ENCODE assay signal across 12 cellular contexts in the genomic region with DNA sequence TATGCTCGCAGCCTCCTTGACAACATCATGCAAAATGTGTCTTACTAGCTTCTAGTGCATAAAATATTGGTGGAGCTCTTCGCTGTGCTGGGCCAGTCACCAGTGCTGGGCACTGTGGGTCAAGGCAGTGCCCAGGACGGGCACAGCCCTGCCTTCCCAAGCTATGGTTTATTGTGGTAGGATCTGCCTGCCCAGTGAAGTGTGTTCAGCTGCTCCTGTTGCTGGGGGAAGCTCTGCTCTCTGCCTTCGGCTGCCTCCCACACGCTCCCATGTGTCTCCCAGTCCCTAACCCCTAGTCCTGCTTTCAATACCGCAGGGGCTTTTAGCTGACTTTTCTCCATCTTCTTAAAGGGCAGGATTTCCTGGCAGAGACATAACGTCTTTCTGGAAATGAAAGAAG. TPM values are rescaled to one million over a fixed set of nuclear protein-coding genes. Genes with fewer than 3 reads are reported as not detected.
DNase-seq lines count a peak whose midpoint lies in the region; ATAC-seq, FAIRE-seq and TF ChIP-seq lines count a peak whose summit lies in the region.
"Had no signal": no experiment of that assay in that cellular context is flagged by ENCODE, and none has a peak within 500 bp of the region (broad histone marks: within the 10 kb centered on the region; RNA-seq: fewer than 3 reads in every experiment).

No MANE protein-coding gene starts in this region.

- H3K27ac ChIP-seq in HepG2 (ENCODE audit: extremely low read length, insufficient read depth, low read length) (peak overlapping the region; percentile 60), stomach smooth muscle (ENCODE audit: low read length) (peak overlapping the region; percentile 6), tibial nerve (peak overlapping the region in 2 of 4 donors; percentile 11 to 66)
- H3K27ac ChIP-seq: GM23248 had no signal

- peaks cover 36% of the 10 kb centered on the region for H3K4me1 Mint-ChIP-seq in WTC11
- H3K4me1 Mint-ChIP-seq: activated CD4-positive, alpha-beta T cell treated with anti-CD3 and anti-CD28 coated beads, Interleukin-2, amount 10 ng/mL, durations not matched to agents 7 days and 5 days had no signal

- DNase-seq in NCI-H1417 (lab: John Stamatoyannopoulos, UW) (peak in 2 of 3 experiments; percentile 59 to 79), NCI-H1417 treated with DMSO at 0.1 percent for 48 hours (lab: John Stamatoyannopoulos, UW) (no peak), WTC11 (ENCODE audit: low spot score) (no peak), HepG2 (ENCODE audit: low spot score) (no peak), dedifferentiated amniotic fluid mesenchymal stem cell (ENCODE audit: extremely low spot score) (no peak), tibial nerve (ENCODE audit: low spot score in 2 of 2) (no peak)
- DNase-seq: activated CD4-positive, alpha-beta T cell treated with anti-CD3 and anti-CD28 coated beads, Interleukin-2, amount 10 ng/mL, durations not matched to agents 7 days and 5 days; caudate nucleus; GM23248 had no signal

- no peak overlapping the region for H3K9ac ChIP-seq in HepG2 (ENCODE audit: insufficient read depth, low read depth, low read length)
- peak overlapping the region in 1 of 2 donors; percentile 21 for H3K9ac ChIP-seq in stomach smooth muscle (ENCODE audit: low read length in 2 of 2)
- H3K9ac ChIP-seq: GM23248 had no signal

- H3K9me3 Mint-ChIP-seq in WTC11: no peaks in the 10 kb centered on the region
- H3K9me3 Mint-ChIP-seq: activated CD4-positive, alpha-beta T cell treated with anti-CD3 and anti-CD28 coated beads, Interleukin-2, amount 10 ng/mL, durations not matched to agents 7 days and 5 days had no signal

- intact Hi-C loops in HepG2 (cut with micrococcal nuclease; ENCODE audit: unreplicated experiment): loop anchor here (10.0 kb wide), 1 partner anchor 99 kb away; the partner anchor contains the start of gene PYCR2

- H3K79me2 ChIP-seq in HepG2 (ENCODE audit: insufficient read depth, low read length): peaks cover 19% of the 10 kb centered on the region

- no peak for FAIRE-seq in HepG2 (lab: Jason Lieb, UNC)

- peaks cover 70% of the 10 kb centered on the region for H3K4me1 ChIP-seq in HepG2 (ENCODE audit: insufficient read depth, low read length)
- H3K4me1 ChIP-seq in stomach smooth muscle (ENCODE audit: control insufficient read depth, insufficient read depth, low read length): peaks cover 57% of the 10 kb centered on the region
- peaks cover 0 to 48% (median 22%) of the 10 kb centered on the region in 4 donors for H3K4me1 ChIP-seq in tibial nerve

- H4K20me1 ChIP-seq in HepG2 (ENCODE audit: insufficient read depth, low read length): no peaks in the 10 kb centered on the region

- TF ChIP-seq EP300 in HepG2 (IDR thresholded peaks at IDR 0.05; ENCODE audit: low read depth in 2 of 2, low read length in 2 of 2) (no peak), HepG2 (CRISPR knock-in tag; IDR thresholded peaks at IDR 0.05; ENCODE audit: borderline replicate concordance) (no peak), tibial nerve (IDR thresholded peaks at IDR 0.05) (no peak)

- TF ChIP-seq CTCF in WTC11 (IDR thresholded peaks at IDR 0.05): no peak
- no peak for TF ChIP-seq CTCF in HepG2 (CRISPR knock-in tag; IDR thresholded peaks at IDR 0.05)
- no peak for TF ChIP-seq CTCF in tibial nerve (IDR thresholded peaks at IDR 0.05)

- no TSS peak for BruUV-seq in HepG2 (replicated peaks; lab: Mats Ljungman, UMichigan)

- H3K4me3 ChIP-seq in HepG2 (replicated peaks in 1 of 3; ENCODE audit: insufficient read depth in 1 of 3, low read depth in 2 of 3, low read length in 3 of 3) (peak overlapping the region in 1 of 3 experiments; percentile 41; a peak in 1 of 6 replicates), stomach smooth muscle (ENCODE audit: low read length in 2 of 2) (peak overlapping the region in 1 of 2 donors; percentile 29), tibial nerve (no peak overlapping the region)
- H3K4me3 ChIP-seq: GM23248, upper lobe of left lung had no signal

- H3K27ac Mint-ChIP-seq in WTC11: peak overlapping the region; percentile 39; the same call in 1 of the 2 replicates
- H3K27ac Mint-ChIP-seq: activated CD4-positive, alpha-beta T cell treated with anti-CD3 and anti-CD28 coated beads, Interleukin-2, amount 10 ng/mL, durations not matched to agents 7 days and 5 days had no signal

- H3K27me3 ChIP-seq in HepG2 (ENCODE audit: control insufficient read depth in 1 of 2, insufficient read depth in 2 of 2, low read length in 2 of 2) (no peaks in the 10 kb centered on the region), stomach smooth muscle (ENCODE audit: control insufficient read depth in 1 of 2, insufficient read depth in 2 of 2, low read length in 2 of 2) (no peaks in the 10 kb centered on the region), tibial nerve (no peaks in the 10 kb centered on the region)
- H3K27me3 ChIP-seq: upper lobe of left lung had no signal

- 83% methylated on average over 6 of the region's 7 CpGs for WGBS in HepG2 (ENCODE audit: low lambda C conversion rate)
- 38 to 43% methylated on average over 7 of the region's 7 CpGs for WGBS in tibial nerve, 2 donors

- TF ChIP-seq RAD21 in HepG2 (CRISPR knock-in tag; IDR thresholded peaks at IDR 0.05): no peak

- no peak overlapping the region for H3K4me3 Mint-ChIP-seq in WTC11
- H3K4me3 Mint-ChIP-seq: activated CD4-positive, alpha-beta T cell treated with anti-CD3 and anti-CD28 coated beads, Interleukin-2, amount 10 ng/mL, durations not matched to agents 7 days and 5 days had no signal

- H3K36me3 ChIP-seq in HepG2 (replicated peaks in 1 of 2; ENCODE audit: control insufficient read depth in 1 of 2, insufficient read depth in 2 of 2, low read length in 2 of 2) (peaks cover 5 to 23% of the 10 kb centered on the region in 2 experiments; a peak in 3 of 5 replicates), stomach smooth muscle (ENCODE audit: control insufficient read depth in 2 of 2, insufficient read depth in 2 of 2, low read length in 2 of 2) (peaks cover 8 to 10% of the 10 kb centered on the region in 2 donors), tibial nerve (peaks cover 0 to 32% (median 0%) of the 10 kb centered on the region in 3 donors)

- H3K9me3 ChIP-seq in HepG2 (ENCODE audit: low read length) (no peaks in the 10 kb centered on the region), stomach smooth muscle (ENCODE audit: control insufficient read depth in 2 of 2, low read length in 2 of 2) (no peaks in the 10 kb centered on the region), tibial nerve (no peaks in the 10 kb centered on the region)
- H3K9me3 ChIP-seq: upper lobe of left lung had no signal

- no peaks in the 10 kb centered on the region; the same call in 1 of the 2 replicates for H3K27me3 Mint-ChIP-seq in WTC11 (ENCODE audit: low read depth)
- H3K27me3 Mint-ChIP-seq: activated CD4-positive, alpha-beta T cell treated with anti-CD3 and anti-CD28 coated beads, Interleukin-2, amount 10 ng/mL, durations not matched to agents 7 days and 5 days had no signal

- H3K36me3 Mint-ChIP-seq in WTC11: peaks cover 8% of the 10 kb centered on the region; the same call in 1 of the 2 replicates

- ATAC-seq in WTC11: no peak
- ATAC-seq in HepG2: peak; percentile 26
- ATAC-seq in GM19328 (IDR thresholded peaks at IDR 0.05; ENCODE audit: unreplicated experiment): no peak

- no peak overlapping the region for H2AFZ ChIP-seq in HepG2 (ENCODE audit: low read length)
- H2AFZ ChIP-seq: GM23248 had no signal

- TF ChIP-seq POLR2A in HepG2 (IDR thresholded peaks at IDR 0.05; ENCODE audit: insufficient read depth in 1 of 2, low read depth in 2 of 2, low read length in 2 of 2): no peak
- TF ChIP-seq POLR2A in tibial nerve (IDR thresholded peaks at IDR 0.05): no peak

- in situ Hi-C loops in HepG2 (cut with HindIII; ENCODE audit: extremely low pct_ligation_motif_present, low pct_unique_long_range_greater_than_20kb): loop anchor here (5.0 kb wide), 1 partner anchor 348 kb away; no protein-coding TSS in a partner anchor

- H3K4me2 ChIP-seq in HepG2 (ENCODE audit: low read depth, low read length): peak overlapping the region; percentile 68

- CTCF ChIA-PET in WTC11 (lab: Charles Lee) (interaction anchor here (1.3 to 3.3 kb wide), 6 partner anchors 14 to 351 kb away, joined by 3 to 17 read pairs (median 4); partner anchors contain the start of gene EPHX1), HepG2 (lab: Yijun Ruan, JAX; ENCODE audit: low intra/inter-chr PET ratio, low total read pairs) (no interaction called here)

- POLR2A ChIA-PET in WTC11 (lab: Charles Lee): no interaction called here
- POLR2A ChIA-PET in HepG2 (lab: Yijun Ruan, JAX): interaction anchor here (1.2 to 1.6 kb wide), 4 partner anchors 12 to 48 kb away, joined by 3 to 8 read pairs (median 4); partner anchors contain the start of genes EPHX1 and SRP9

RNA-seq across cellular contexts. Expression of gene EPHX1, which starts 15.7 kb away (rescaled TPM):
- total RNA-seq in WTC11 (2021) (60.9 to 66.2 TPM (median 64.4 TPM) in 3 replicates), HepG2 (2016; rRNA removed; fragmentation: Illumina TruSeq; extraction: Trizol) (28.8 and 36.5 TPM in 2 replicates), tibial nerve (100 to 1,000 TPM in 3 of 4 donors, 10 to 100 TPM in 1; 80.1 to 203 (median 133) TPM)
- total RNA-seq in HepG2 (2016; cell fraction: cytosol; rRNA removed; fragmentation: Illumina TruSeq; extraction: Trizol; ENCODE audit: low read depth): 20.0 and 23.1 TPM in 2 replicates
- 20.9 and 35.8 TPM in 2 replicates for total RNA-seq in HepG2 (2016; cell fraction: insoluble cytoplasmic fraction; rRNA removed; fragmentation: Illumina TruSeq; extraction: Trizol)
- 36.4 and 40.0 TPM in 2 replicates for total RNA-seq in HepG2 (2016; cell fraction: membrane; rRNA removed; fragmentation: Illumina TruSeq; extraction: Trizol)
- total RNA-seq in HepG2 (2016; cell fraction: nucleus; rRNA removed; fragmentation: Illumina TruSeq; extraction: Trizol): 48.7 and 54.7 TPM in 2 replicates
- 27.7 and 38.3 TPM in 2 replicates for polyA plus RNA-seq in HepG2 (2011; rRNA removed)
- polyA plus RNA-seq in HepG2 (2011; cell fraction: cytosol; rRNA removed): 18.6 and 23.4 TPM in 2 replicates
- 29.6 and 32.2 TPM in 2 replicates for polyA plus RNA-seq in HepG2 (2011; cell fraction: nucleus; rRNA removed)
- polyA plus RNA-seq in HepG2 (2012): 80.6 and 134 TPM in 2 replicates
- 67.8 and 68.1 TPM in 2 replicates for polyA plus RNA-seq in HepG2 (2016; cell fraction: cytosol; fragmentation: Illumina TruSeq; extraction: Trizol; ENCODE audit: low read depth)
- polyA plus RNA-seq in HepG2 (2016; cell fraction: insoluble cytoplasmic fraction; fragmentation: Illumina TruSeq; extraction: Trizol; ENCODE audit: low read depth): 43.8 and 55.8 TPM in 2 replicates
- 77.2 and 87.4 TPM in 2 replicates for polyA plus RNA-seq in HepG2 (2016; cell fraction: membrane; fragmentation: Illumina TruSeq; extraction: Trizol; ENCODE audit: low read depth)
- 134 and 141 TPM in 2 replicates for polyA plus RNA-seq in HepG2 (2016; cell fraction: nucleus; fragmentation: Illumina TruSeq; extraction: Trizol; ENCODE audit: insufficient read depth, low read depth)
- 20.7 and 23.4 TPM in 2 replicates for polyA minus RNA-seq in HepG2 (2011; rRNA and poly(A)+ RNA removed; ENCODE audit: low replicate concordance)
- 21.0 and 23.9 TPM in 2 replicates for polyA minus RNA-seq in HepG2 (2011; cell fraction: cytosol; rRNA and poly(A)+ RNA removed)
- polyA minus RNA-seq in HepG2 (2011; cell fraction: nucleus; rRNA and poly(A)+ RNA removed): 15.3 and 18.4 TPM in 2 replicates

RNA-seq across cellular contexts. Expression of gene SRP9, which starts 48.0 kb away (rescaled TPM):
- 374 to 395 TPM (median 375 TPM) in 3 replicates for total RNA-seq in WTC11 (2021)
- total RNA-seq in HepG2 (2016; rRNA removed; fragmentation: Illumina TruSeq; extraction: Trizol): 251 and 524 TPM in 2 replicates
- total RNA-seq in HepG2 (2016; cell fraction: cytosol; rRNA removed; fragmentation: Illumina TruSeq; extraction: Trizol; ENCODE audit: low read depth): 34.2 and 43.4 TPM in 2 replicates
- 284 and 524 TPM in 2 replicates for total RNA-seq in HepG2 (2016; cell fraction: insoluble cytoplasmic fraction; rRNA removed; fragmentation: Illumina TruSeq; extraction: Trizol)
- total RNA-seq in HepG2 (2016; cell fraction: membrane; rRNA removed; fragmentation: Illumina TruSeq; extraction: Trizol): 119 and 121 TPM in 2 replicates
- 114 and 119 TPM in 2 replicates for total RNA-seq in HepG2 (2016; cell fraction: nucleus; rRNA removed; fragmentation: Illumina TruSeq; extraction: Trizol)
- 217 and 307 TPM in 2 replicates for polyA plus RNA-seq in HepG2 (2011; rRNA removed)
- polyA plus RNA-seq in HepG2 (2011; cell fraction: cytosol; rRNA removed): 155 and 238 TPM in 2 replicates
- 51.6 and 71.1 TPM in 2 replicates for polyA plus RNA-seq in HepG2 (2011; cell fraction: nucleus; rRNA removed)
- polyA plus RNA-seq in HepG2 (2012): 199 and 240 TPM in 2 replicates
- 47.7 and 66.3 TPM in 2 replicates for polyA plus RNA-seq in HepG2 (2016; cell fraction: cytosol; fragmentation: Illumina TruSeq; extraction: Trizol; ENCODE audit: low read depth)
- 592 and 651 TPM in 2 replicates for polyA plus RNA-seq in HepG2 (2016; cell fraction: insoluble cytoplasmic fraction; fragmentation: Illumina TruSeq; extraction: Trizol; ENCODE audit: low read depth)
- 142 and 155 TPM in 2 replicates for polyA plus RNA-seq in HepG2 (2016; cell fraction: membrane; fragmentation: Illumina TruSeq; extraction: Trizol; ENCODE audit: low read depth)
- 229 and 237 TPM in 2 replicates for polyA plus RNA-seq in HepG2 (2016; cell fraction: nucleus; fragmentation: Illumina TruSeq; extraction: Trizol; ENCODE audit: insufficient read depth, low read depth)
- polyA minus RNA-seq in HepG2 (2011; rRNA and poly(A)+ RNA removed; ENCODE audit: low replicate concordance): 170 and 215 TPM in 2 replicates
- polyA minus RNA-seq in HepG2 (2011; cell fraction: cytosol; rRNA and poly(A)+ RNA removed): 83.5 and 103 TPM in 2 replicates
- 38.2 and 45.3 TPM in 2 replicates for polyA minus RNA-seq in HepG2 (2011; cell fraction: nucleus; rRNA and poly(A)+ RNA removed)
- total RNA-seq in tibial nerve: 100 to 1,000 TPM; 130 to 178 (median 146) TPM

RNA-seq across cellular contexts. Expression of gene TMEM63A, which starts 56.6 kb away (rescaled TPM):
- 61.1 to 91.7 TPM (median 69.3 TPM) in 3 replicates for total RNA-seq in WTC11 (2021)
- total RNA-seq in HepG2 (2016; rRNA removed; fragmentation: Illumina TruSeq; extraction: Trizol): 6.8 and 23.9 TPM in 2 replicates
- 8.4 and 11.8 TPM in 2 replicates for total RNA-seq in HepG2 (2016; cell fraction: cytosol; rRNA removed; fragmentation: Illumina TruSeq; extraction: Trizol; ENCODE audit: low read depth)
- 6.3 and 23.7 TPM in 2 replicates for total RNA-seq in HepG2 (2016; cell fraction: insoluble cytoplasmic fraction; rRNA removed; fragmentation: Illumina TruSeq; extraction: Trizol)
- 9.0 and 9.3 TPM in 2 replicates for total RNA-seq in HepG2 (2016; cell fraction: membrane; rRNA removed; fragmentation: Illumina TruSeq; extraction: Trizol)
- 45.2 and 52.0 TPM in 2 replicates for total RNA-seq in HepG2 (2016; cell fraction: nucleus; rRNA removed; fragmentation: Illumina TruSeq; extraction: Trizol)
- polyA plus RNA-seq in HepG2 (2011; rRNA removed): 53.3 and 68.4 TPM in 2 replicates
- polyA plus RNA-seq in HepG2 (2011; cell fraction: cytosol; rRNA removed): 12.0 and 12.6 TPM in 2 replicates
- polyA plus RNA-seq in HepG2 (2011; cell fraction: nucleus; rRNA removed): 382 and 397 TPM in 2 replicates
- polyA plus RNA-seq in HepG2 (2012): 27.8 and 32.4 TPM in 2 replicates
- 1.2 and 1.4 TPM in 2 replicates for polyA plus RNA-seq in HepG2 (2016; cell fraction: cytosol; fragmentation: Illumina TruSeq; extraction: Trizol; ENCODE audit: low read depth)
- polyA plus RNA-seq in HepG2 (2016; cell fraction: insoluble cytoplasmic fraction; fragmentation: Illumina TruSeq; extraction: Trizol; ENCODE audit: low read depth): 5.6 and 6.1 TPM in 2 replicates
- polyA plus RNA-seq in HepG2 (2016; cell fraction: membrane; fragmentation: Illumina TruSeq; extraction: Trizol; ENCODE audit: low read depth): 2.8 and 3.1 TPM in 2 replicates
- polyA plus RNA-seq in HepG2 (2016; cell fraction: nucleus; fragmentation: Illumina TruSeq; extraction: Trizol; ENCODE audit: insufficient read depth, low read depth): 77.1 and 87.3 TPM in 2 replicates
- polyA minus RNA-seq in HepG2 (2011; rRNA and poly(A)+ RNA removed; ENCODE audit: low replicate concordance): 69.8 and 79.8 TPM in 2 replicates
- 11.9 and 15.7 TPM in 2 replicates for polyA minus RNA-seq in HepG2 (2011; cell fraction: cytosol; rRNA and poly(A)+ RNA removed)
- 124 and 138 TPM in 2 replicates for polyA minus RNA-seq in HepG2 (2011; cell fraction: nucleus; rRNA and poly(A)+ RNA removed)
- 10 to 100 TPM; 63.2 to 91.5 (median 66.7) TPM for total RNA-seq in tibial nerve

Comparison
In these comparisons a context has a peak if more than half of its experiments do, and no peak if none do; other contexts are left out.
1. DNase-seq: peak in NCI-H1417 (2 of 3); none in NCI-H1417 treated with DMSO at 0.1 percent for 48 hours (single experiment), WTC11 (single experiment), HepG2 (single experiment), dedifferentiated amniotic fluid mesenchymal stem cell (single experiment) and tibial nerve (0 of 2).